Comparison of ENCODE assay signal across 12 cellular contexts in the genomic region with DNA sequence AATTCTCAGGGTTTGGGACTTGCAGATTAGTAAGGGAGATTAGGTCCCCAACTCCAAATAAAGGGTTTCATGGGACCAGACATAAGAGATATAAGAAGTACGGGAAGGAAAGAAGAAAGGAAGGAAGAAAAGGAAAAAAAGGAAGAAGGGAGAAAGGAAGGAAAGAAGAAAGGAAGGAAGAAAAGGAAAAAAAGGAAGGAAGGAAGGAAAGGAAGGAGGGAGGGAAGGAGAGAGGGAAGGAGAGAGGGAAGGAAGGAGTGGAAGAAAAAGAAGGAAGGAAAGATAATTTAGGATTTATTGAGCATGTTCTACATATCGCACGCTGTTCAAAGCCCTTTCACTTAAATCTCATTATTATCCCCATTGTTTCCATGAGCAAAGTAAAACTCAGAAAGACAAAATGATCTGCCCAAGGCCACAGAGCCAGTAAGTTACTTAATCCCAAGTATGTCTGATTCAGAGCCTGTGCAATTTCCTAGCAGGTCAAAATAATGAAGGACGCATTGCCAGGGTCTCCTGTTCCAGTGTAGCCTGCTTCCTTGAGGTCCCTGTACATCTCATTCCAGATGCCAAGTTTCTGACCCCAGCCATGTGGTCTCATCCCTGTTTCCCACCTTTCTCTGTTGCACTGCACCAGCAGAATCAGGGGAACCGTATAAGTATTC. TPM values are rescaled to one million over a fixed set of nuclear protein-coding genes. Genes with fewer than 3 reads are reported as not detected.
DNase-seq lines count a peak whose midpoint lies in the region; ATAC-seq and TF ChIP-seq lines count a peak whose summit lies in the region.
"Had no signal": no experiment of that assay in that cellular context is flagged by ENCODE, and none has a peak within 500 bp of the region (broad histone marks: within the 10 kb centered on the region; RNA-seq: fewer than 3 reads in every experiment).

No MANE protein-coding gene starts in this region.

- H3K9me3 ChIP-seq in BLaER1 (no peaks in the 10 kb centered on the region), OCI-LY1 (ENCODE audit: low read length) (no peaks in the 10 kb centered on the region), osteoblast (ENCODE audit: low read depth, low read length) (no peaks in the 10 kb centered on the region), MG63 (no peaks in the 10 kb centered on the region)

- H3K4me3 Mint-ChIP-seq in dendritic cell treated with granulocyte-macrophage colony-stimulating factor and Interleukin-4, amounts not matched to agents 40 ng/mL and 50 ng/mL, for 4 days: no peak overlapping the region

- H3K36me3 Mint-ChIP-seq in dendritic cell treated with granulocyte-macrophage colony-stimulating factor and Interleukin-4, amounts not matched to agents 40 ng/mL and 50 ng/mL, for 4 days (ENCODE audit: low read depth): peaks cover 9% of the 10 kb centered on the region

- H3K4me2 ChIP-seq in BLaER1: peak overlapping the region; percentile 51
- H3K4me2 ChIP-seq in OCI-LY1 (ENCODE audit: low read length): no peak overlapping the region
- H3K4me2 ChIP-seq in osteoblast (ENCODE audit: insufficient read depth, low read length): no peak overlapping the region

- H3K9ac ChIP-seq in BLaER1 (no peak overlapping the region), OCI-LY1 (ENCODE audit: low read length) (peak overlapping the region; percentile 29; the same call in 1 of the 2 replicates)

- H3K27me3 ChIP-seq in BLaER1 (no peaks in the 10 kb centered on the region), OCI-LY1 (ENCODE audit: insufficient read depth, low read length) (no peaks in the 10 kb centered on the region), osteoblast (ENCODE audit: insufficient read depth, low read length) (no peaks in the 10 kb centered on the region), MG63 (no peaks in the 10 kb centered on the region)

- H3K4me1 ChIP-seq in BLaER1 (peaks cover 55% of the 10 kb centered on the region), OCI-LY1 (ENCODE audit: insufficient read depth, low read length, severe bottlenecking) (peaks cover 79% of the 10 kb centered on the region), osteoblast (ENCODE audit: insufficient read depth, low read length) (peaks cover 31% of the 10 kb centered on the region)

- H3K9me2 ChIP-seq in OCI-LY1 (ENCODE audit: low read depth, low read length): no peaks in the 10 kb centered on the region

- intact Hi-C loops in dendritic cell treated with granulocyte-macrophage colony-stimulating factor and Interleukin-4, amounts not matched to agents 40 ng/mL and 50 ng/mL, for 4 days (cut with micrococcal nuclease): no loop called here

- H3K27ac Mint-ChIP-seq in dendritic cell treated with granulocyte-macrophage colony-stimulating factor and Interleukin-4, amounts not matched to agents 40 ng/mL and 50 ng/mL, for 4 days: peak overlapping the region; percentile 35

- ATAC-seq in esophagus mucosa: no peak
- no peak for ATAC-seq in omental fat pad (ENCODE audit: low FRiP score)

- H3K27me3 Mint-ChIP-seq in dendritic cell treated with granulocyte-macrophage colony-stimulating factor and Interleukin-4, amounts not matched to agents 40 ng/mL and 50 ng/mL, for 4 days: no peaks in the 10 kb centered on the region

- H3F3A ChIP-seq in OCI-LY1 (ENCODE audit: insufficient read depth, low read length): no peaks in the 10 kb centered on the region

- H3K36me3 ChIP-seq in BLaER1 (no peaks in the 10 kb centered on the region), OCI-LY1 (ENCODE audit: insufficient read depth, low read length) (no peaks in the 10 kb centered on the region; the same call in 1 of the 2 replicates), osteoblast (ENCODE audit: insufficient read depth, low read length) (no peaks in the 10 kb centered on the region), MG63 (peaks cover 7% of the 10 kb centered on the region)

- no peak overlapping the region for H2AFZ ChIP-seq in OCI-LY1 (ENCODE audit: low read length)
- H2AFZ ChIP-seq in osteoblast (ENCODE audit: low read length): no peak overlapping the region

- peak; percentile 71 for DNase-seq in osteoblast (ENCODE audit: insufficient read length, low spot score, missing footprints)
- DNase-seq in H4 (ENCODE audit: low spot score): no peak
- DNase-seq in MG63: no peak
- no peak for DNase-seq in omental fat pad (ENCODE audit: low spot score)
- DNase-seq: caudate nucleus; NCI-H2171; SHP77 treated with DMSO at 0.1 percent for 48 hours; stimulated activated CD4-positive, alpha-beta T cell treated with anti-CD3 and anti-CD28 coated beads, Interleukin-15, amount 100 ng/mL, for 24 hours had no signal

- H3K79me2 ChIP-seq in OCI-LY1 (ENCODE audit: insufficient read depth, low read length): peaks cover 8% of the 10 kb centered on the region
- peaks cover 13% of the 10 kb centered on the region for H3K79me2 ChIP-seq in osteoblast (ENCODE audit: insufficient read depth, low read length)

- H3K4me3 ChIP-seq in BLaER1 (no peak overlapping the region), OCI-LY1 (ENCODE audit: low read depth, low read length, poor library complexity, severe bottlenecking) (no peak overlapping the region), osteoblast (ENCODE audit: insufficient read depth, low read length) (no peak overlapping the region), MG63 (no peak overlapping the region)

- H3K4me1 Mint-ChIP-seq in dendritic cell treated with granulocyte-macrophage colony-stimulating factor and Interleukin-4, amounts not matched to agents 40 ng/mL and 50 ng/mL, for 4 days (ENCODE audit: low read depth): peaks cover 72% of the 10 kb centered on the region

- H4K20me1 ChIP-seq in BLaER1: peaks cover 5% of the 10 kb centered on the region
- H4K20me1 ChIP-seq in OCI-LY1 (ENCODE audit: insufficient read depth, low read length): no peaks in the 10 kb centered on the region
- H4K20me1 ChIP-seq in osteoblast (ENCODE audit: insufficient read depth, low read length): peaks cover 4% of the 10 kb centered on the region

- TF ChIP-seq CTCF in OCI-LY1 (IDR thresholded peaks at IDR 0.05; ENCODE audit: low read length) (no peak), osteoblast (IDR thresholded peaks at IDR 0.05; ENCODE audit: extremely low read depth, low read depth, low read length) (no peak), omental fat pad (IDR thresholded peaks at IDR 0.05) (no peak)

- H3K27ac ChIP-seq in BLaER1: no peak overlapping the region
- H3K27ac ChIP-seq in OCI-LY1 (ENCODE audit: low read depth, low read length, poor library complexity, severe bottlenecking): peak overlapping the region; percentile 83
- no peak overlapping the region for H3K27ac ChIP-seq in osteoblast (ENCODE audit: low read depth, low read length)

- no peaks in the 10 kb centered on the region for H3K9me3 Mint-ChIP-seq in dendritic cell treated with granulocyte-macrophage colony-stimulating factor and Interleukin-4, amounts not matched to agents 40 ng/mL and 50 ng/mL, for 4 days

RNA-seq across cellular contexts. Expression of a gene that starts 3.9 kb away (rescaled TPM):
- total RNA-seq in osteoblast (39.8 and 41.3 TPM in 2 replicates), esophagus mucosa (25.1 TPM), omental fat pad (100 to 1,000 TPM in 1 of 4 donors, 10 to 100 TPM in 3; 40.3 to 102 (median 62.9) TPM)
- total RNA-seq in H4 (2014; rRNA removed; shearing (Covaris generic)): 10.0 and 13.7 TPM in 2 replicates
- total RNA-seq in MG63 (2014; rRNA removed; shearing (Covaris generic); ENCODE audit: low replicate concordance): 30.5 and 31.5 TPM in 2 replicates

RNA-seq across cellular contexts. Expression of a gene that starts 50.5 kb away (rescaled TPM):
- 18.0 and 19.2 TPM in 2 replicates for total RNA-seq in osteoblast
- total RNA-seq in esophagus mucosa: 19.8 TPM
- 11.9 and 14.0 TPM in 2 replicates for total RNA-seq in H4 (2014; rRNA removed; shearing (Covaris generic))
- total RNA-seq in MG63 (2014; rRNA removed; shearing (Covaris generic); ENCODE audit: low replicate concordance): 14.2 and 17.6 TPM in 2 replicates
- 10 to 100 TPM; 27.6 to 50.3 (median 48.1) TPM for total RNA-seq in omental fat pad
